9 cellular contexts compared by ENCODE assay signal in genomic region chr19:5949792-5950305, GRCh38. TPM values are rescaled to one million over a fixed set of nuclear protein-coding genes. Genes with fewer than 3 reads are reported as not detected.
DNase-seq lines count a peak whose midpoint lies in the region; ATAC-seq and TF ChIP-seq lines count a peak whose summit lies in the region.
"Had no signal": no experiment of that assay in that cellular context is flagged by ENCODE, and none has a peak within 500 bp of the region (broad histone marks: within the 10 kb centered on the region; RNA-seq: fewer than 3 reads in every experiment).

No MANE protein-coding gene starts in this region.

- peak overlapping the region; percentile 93 for H3K27ac Mint-ChIP-seq in activated CD4-positive, alpha-beta T cell treated with anti-CD3 and anti-CD28 coated beads, Interleukin-2, amount 10 ng/mL, durations not matched to agents 7 days and 5 days
- H3K27ac Mint-ChIP-seq: activated B cell treated with CpG ODN at 0.5 μM for 24 hours had no signal

- no peak for TF ChIP-seq EP300 in esophagus muscularis mucosa (IDR thresholded peaks at IDR 0.05)

- no peak overlapping the region for H3K4me3 ChIP-seq in esophagus muscularis mucosa

- H3K27me3 Mint-ChIP-seq in activated CD4-positive, alpha-beta T cell treated with anti-CD3 and anti-CD28 coated beads, Interleukin-2, amount 10 ng/mL, durations not matched to agents 7 days and 5 days: no peaks in the 10 kb centered on the region
- H3K27me3 Mint-ChIP-seq: activated B cell treated with CpG ODN at 0.5 μM for 24 hours had no signal

- peaks cover 5% of the 10 kb centered on the region for H3K9me3 Mint-ChIP-seq in activated CD4-positive, alpha-beta T cell treated with anti-CD3 and anti-CD28 coated beads, Interleukin-2, amount 10 ng/mL, durations not matched to agents 7 days and 5 days
- H3K9me3 Mint-ChIP-seq: activated B cell treated with CpG ODN at 0.5 μM for 24 hours had no signal

- intact Hi-C loops in esophagus muscularis mucosa (cut with DNase I): no loop called here

- DNase-seq in NCI-H1436 (lab: John Stamatoyannopoulos, UW) (peak; percentile 72), esophagus muscularis mucosa (ENCODE audit: extremely low spot score) (no peak), NCI-H82 (lab: John Stamatoyannopoulos, UW) (no peak), globus pallidus (ENCODE audit: low spot score) (no peak)
- peak; percentile 47 for DNase-seq in activated CD4-positive, alpha-beta T cell treated with anti-CD3 and anti-CD28 coated beads, Interleukin-2, amount 10 ng/mL, durations not matched to agents 7 days and 5 days
- peak; percentile 14 to 42 for DNase-seq in stimulated activated CD4-positive, alpha-beta T cell treated with anti-CD3 and anti-CD28 coated beads, Interleukin-4, amount 100 ng/mL, for 4 hours
- DNase-seq: activated B cell treated with CpG ODN at 0.5 μM for 24 hours had no signal

- no peak for TF ChIP-seq POLR2A in esophagus muscularis mucosa (IDR thresholded peaks at IDR 0.05; ENCODE audit: low read depth)
- TF ChIP-seq POLR2A in GM18505 (IDR thresholded peaks at IDR 0.05; ENCODE audit: borderline replicate concordance, extremely low read depth, insufficient read depth, insufficient read length): no peak

- no peak for ATAC-seq in GM18505 (IDR thresholded peaks at IDR 0.05; ENCODE audit: unreplicated experiment)
- ATAC-seq in GM18520 (IDR thresholded peaks at IDR 0.05; ENCODE audit: unreplicated experiment): no peak

- POLR2A ChIA-PET in activated CD4-positive, alpha-beta T cell treated with anti-CD3 and anti-CD28 coated beads, Interleukin-2, amount 10 ng/mL, durations not matched to agents 7 days and 5 days (lab: Charles Lee): no interaction called here

- peak overlapping the region; percentile 79 to 87 (median 84) for H3K27ac ChIP-seq in esophagus muscularis mucosa (replicated peaks in 1 of 4)

- 79% methylated on average over 13 of the region's 13 CpGs for WGBS in esophagus muscularis mucosa

- peaks cover 45% of the 10 kb centered on the region for H3K36me3 Mint-ChIP-seq in activated CD4-positive, alpha-beta T cell treated with anti-CD3 and anti-CD28 coated beads, Interleukin-2, amount 10 ng/mL, durations not matched to agents 7 days and 5 days (ENCODE audit: low read depth)

- CTCF ChIA-PET in activated CD4-positive, alpha-beta T cell treated with anti-CD3 and anti-CD28 coated beads, Interleukin-2, amount 10 ng/mL, durations not matched to agents 7 days and 5 days (lab: Charles Lee): interaction anchor here (1.0 to 2.9 kb wide), 4 partner anchors 16 to 207 kb away, joined by 3 to 9 read pairs (median 4); partner anchors contain the start of gene NRTN

- H3K4me1 Mint-ChIP-seq in activated CD4-positive, alpha-beta T cell treated with anti-CD3 and anti-CD28 coated beads, Interleukin-2, amount 10 ng/mL, durations not matched to agents 7 days and 5 days: peaks cover 83% of the 10 kb centered on the region

- no peak for TF ChIP-seq CTCF in esophagus muscularis mucosa (IDR thresholded peaks at IDR 0.05)

- H3K4me1 ChIP-seq in esophagus muscularis mucosa: peaks cover 85 to 97% (median 95%) of the 10 kb centered on the region in 4 donors

- no peaks in the 10 kb centered on the region for H3K27me3 ChIP-seq in esophagus muscularis mucosa

- H3K36me3 ChIP-seq in esophagus muscularis mucosa: peaks cover 0 to 10% (median 3%) of the 10 kb centered on the region in 4 donors

- peak overlapping the region; percentile 40 for H3K4me3 Mint-ChIP-seq in activated CD4-positive, alpha-beta T cell treated with anti-CD3 and anti-CD28 coated beads, Interleukin-2, amount 10 ng/mL, durations not matched to agents 7 days and 5 days
- H3K4me3 Mint-ChIP-seq: activated B cell treated with CpG ODN at 0.5 μM for 24 hours had no signal

- no peaks in the 10 kb centered on the region for H3K9me3 ChIP-seq in esophagus muscularis mucosa

RNA-seq across cellular contexts. Expression of gene RANBP3, which starts 28.1 kb away (rescaled TPM):
- total RNA-seq in activated CD4-positive, alpha-beta T cell treated with anti-CD3 and anti-CD28 coated beads, Interleukin-2, amount 10 ng/mL, durations not matched to agents 7 days and 5 days: 10 to 100 TPM; 97.4 to 98.0 TPM
- total RNA-seq in esophagus muscularis mucosa: 100 to 1,000 TPM in 2 of 4 donors, 10 to 100 TPM in 2; 92.2 to 127 (median 102) TPM

RNA-seq across cellular contexts. Expression of gene CAPS, which starts 35.8 kb away (rescaled TPM):
- total RNA-seq in activated CD4-positive, alpha-beta T cell treated with anti-CD3 and anti-CD28 coated beads, Interleukin-2, amount 10 ng/mL, durations not matched to agents 7 days and 5 days: 10 to 100 TPM; 17.2 to 21.0 TPM
- total RNA-seq in esophagus muscularis mucosa: 10 to 100 TPM in 3 of 4 donors, 1 to 10 TPM in 1; 5.5 to 16.1 (median 15.2) TPM

RNA-seq across cellular contexts. Expression of gene VMAC, which starts 45.2 kb away (rescaled TPM):
- 10 to 100 TPM; 11.8 TPM for total RNA-seq in activated CD4-positive, alpha-beta T cell treated with anti-CD3 and anti-CD28 coated beads, Interleukin-2, amount 10 ng/mL, durations not matched to agents 7 days and 5 days
- 10 to 100 TPM in 1 of 4 donors, 1 to 10 TPM in 3; 5.0 to 12.5 (median 7.6) TPM for total RNA-seq in esophagus muscularis mucosa

RNA-seq across cellular contexts. Expression of gene NDUFA11, which starts 46.3 kb away (rescaled TPM):
- total RNA-seq in activated CD4-positive, alpha-beta T cell treated with anti-CD3 and anti-CD28 coated beads, Interleukin-2, amount 10 ng/mL, durations not matched to agents 7 days and 5 days: 100 to 1,000 TPM; 207 to 233 TPM
- 100 to 1,000 TPM; 292 to 378 (median 314) TPM for total RNA-seq in esophagus muscularis mucosa

Comparison
In these comparisons a context has a peak if more than half of its experiments do, and no peak if none do; other contexts are left out.
1. DNase-seq: peak in NCI-H1436 (single experiment), activated CD4-positive, alpha-beta T cell treated with anti-CD3 and anti-CD28 coated beads, Interleukin-2, amount 10 ng/mL, durations not matched to agents 7 days and 5 days (single experiment) and stimulated activated CD4-positive, alpha-beta T cell treated with anti-CD3 and anti-CD28 coated beads, Interleukin-4, amount 100 ng/mL, for 4 hours (2 of 2); none in esophagus muscularis mucosa (single experiment), NCI-H82 (single experiment) and globus pallidus (single experiment).